In genomic region chr17:2003525-2003924, GRCh38 we compare ENCODE assay signal across 24 cellular contexts. TPM values are rescaled to one million over a fixed set of nuclear protein-coding genes. Genes with fewer than 3 reads are reported as not detected.
"Had no signal": no experiment of that assay in that cellular context is flagged by ENCODE, and none has a peak within 500 bp of the region (broad histone marks: within the 10 kb centered on the region; RNA-seq: fewer than 3 reads in every experiment).

No MANE protein-coding gene starts in this region.

- DNase-seq: activated CD4-positive, alpha-beta memory T cell treated with anti-CD3 and anti-CD28 coated beads, Interleukin-2, amount 10 ng/mL, durations not matched to agents 7 days and 5 days; activated CD4-positive, alpha-beta T cell treated with anti-CD3 and anti-CD28 coated beads for 48 hours; activated effector memory CD4-positive, alpha-beta T cell treated with Interleukin-2 at 50 U/mL for 16 hours; activated naive CD4-positive, alpha-beta T cell treated with anti-CD3 and anti-CD28 coated beads for 36 hours; activated naive CD8-positive, alpha-beta T cell treated with anti-CD3 and anti-CD28 coated beads, Interleukin-2, amount 10 ng/mL, durations not matched to agents 7 days and 5 days; activated T-cell treated with anti-CD3 and anti-CD28 coated beads, Interleukin-2, amount 50 U/mL, for 72 hours; amygdala; central memory CD4-positive, alpha-beta T cell; colonic mucosa; esophagus squamous epithelium; heart right ventricle; left colon; mesenchymal stem cell; nephron progenitor cell; occipital lobe; retina; stimulated activated CD4-positive, alpha-beta T cell treated with anti-CD3 and anti-CD28 coated beads, Interleukin-4, amount 100 ng/mL, for 24 hours; stimulated activated naive CD8-positive, alpha-beta T cell treated with anti-CD3 and anti-CD28 coated beads, Interleukin-15, Interleukin-2, amounts not matched to agents 100 U/mL and 50 U/mL, for 24 hours; SW 1271; T-helper 17 cell; trophoblast cell had no signal

- H3K36me3 ChIP-seq: colonic mucosa, esophagus squamous epithelium, heart right ventricle had no signal

- H3K9me3 Mint-ChIP-seq: activated CD4-positive, alpha-beta memory T cell treated with anti-CD3 and anti-CD28 coated beads, Interleukin-2, amount 10 ng/mL, durations not matched to agents 7 days and 5 days; activated naive CD4-positive, alpha-beta T cell treated with anti-CD3 and anti-CD28 coated beads for 36 hours; activated naive CD8-positive, alpha-beta T cell treated with anti-CD3 and anti-CD28 coated beads, Interleukin-2, amount 10 ng/mL, durations not matched to agents 7 days and 5 days; activated T-cell treated with anti-CD3 and anti-CD28 coated beads, Interleukin-2, amount 50 U/mL, for 72 hours; endodermal cell; nephron progenitor cell had no signal

- H3K4me3 Mint-ChIP-seq: activated CD4-positive, alpha-beta memory T cell treated with anti-CD3 and anti-CD28 coated beads, Interleukin-2, amount 10 ng/mL, durations not matched to agents 7 days and 5 days; activated naive CD4-positive, alpha-beta T cell treated with anti-CD3 and anti-CD28 coated beads for 36 hours; activated naive CD8-positive, alpha-beta T cell treated with anti-CD3 and anti-CD28 coated beads, Interleukin-2, amount 10 ng/mL, durations not matched to agents 7 days and 5 days; activated T-cell treated with anti-CD3 and anti-CD28 coated beads, Interleukin-2, amount 50 U/mL, for 72 hours; endodermal cell; nephron progenitor cell; T-helper 17 cell had no signal

- H3K9me3 ChIP-seq: colonic mucosa, esophagus squamous epithelium, heart right ventricle had no signal

- H3K4me3 ChIP-seq: colonic mucosa, esophagus squamous epithelium, heart right ventricle, SK-N-MC had no signal

- H3K27ac Mint-ChIP-seq: activated CD4-positive, alpha-beta memory T cell treated with anti-CD3 and anti-CD28 coated beads, Interleukin-2, amount 10 ng/mL, durations not matched to agents 7 days and 5 days; activated naive CD4-positive, alpha-beta T cell treated with anti-CD3 and anti-CD28 coated beads for 36 hours; activated naive CD8-positive, alpha-beta T cell treated with anti-CD3 and anti-CD28 coated beads, Interleukin-2, amount 10 ng/mL, durations not matched to agents 7 days and 5 days; activated T-cell treated with anti-CD3 and anti-CD28 coated beads, Interleukin-2, amount 50 U/mL, for 72 hours; endodermal cell; nephron progenitor cell; T-helper 17 cell had no signal

- H3K27me3 ChIP-seq: colonic mucosa had no signal

- H3K27ac ChIP-seq: colonic mucosa, heart right ventricle had no signal

- ATAC-seq: activated T-cell treated with anti-CD3 and anti-CD28 coated beads, Interleukin-2, amount 50 U/mL, for 72 hours; heart right ventricle; left colon; stimulated activated naive CD8-positive, alpha-beta T cell treated with anti-CD3 and anti-CD28 coated beads, Interleukin-15, Interleukin-2, amounts not matched to agents 100 U/mL and 50 U/mL, for 24 hours; T-helper 17 cell had no signal

RNA-seq across cellular contexts. Expression of gene RTN4RL1, which starts 21.6 kb away (rescaled TPM):
- total RNA-seq: mononuclear cell had no signal
